Comparison of ENCODE assay signal across 8 cellular contexts in genomic region chr6:166382933-166383816, GRCh38. TPM values are rescaled to one million over a fixed set of nuclear protein-coding genes. Genes with fewer than 3 reads are reported as not detected.
DNase-seq lines count a peak whose midpoint lies in the region; ATAC-seq and TF ChIP-seq lines count a peak whose summit lies in the region.

TSS of gene MPC1 (minus strand) at chr6:166382940. CDS start at chr6:166382876, 64 bp downstream.

- peak within 1 kb of the TSS; percentile 89 for H3K4me3 Mint-ChIP-seq in activated T-helper 2 cell treated with anti-CD3 and anti-CD28 coated beads, Interferon-gamma antibody, Interleukin-2, Interleukin-4, amounts not matched to agents 10 μg/mL and 5 μg/mL and 100 μg/mL, durations not matched to agents 14 hours and 24 hours and 36 hours (ENCODE audit: low read depth)
- H3K4me3 Mint-ChIP-seq in naive thymus-derived CD8-positive, alpha-beta T cell: peak within 1 kb of the TSS; percentile 90 to 97 (median 92)
- peak within 1 kb of the TSS; percentile 91 to 95 for H3K4me3 Mint-ChIP-seq in stimulated activated naive B cell treated with anti-CD40 and anti-IgM and Interleukin-4, amounts not matched to agents 10 μg/mL and 1 μg/mL and 100 μg/mL, for 72 hours

- H4K20me1 ChIP-seq in Loucy (ENCODE audit: insufficient read depth, low read length, poor library complexity, severe bottlenecking): peaks cover 8% of the 10 kb centered on the region

- peak within 1 kb of the TSS; percentile 68 for H3K27ac ChIP-seq in RWPE2 (ENCODE audit: poor library complexity, severe bottlenecking)

- H2AFZ ChIP-seq in Loucy (ENCODE audit: low read length): peak within 1 kb of the TSS; percentile 89

- no peaks in the 10 kb centered on the region for H3K9me3 ChIP-seq in Loucy (ENCODE audit: insufficient read depth, low read depth, low read length)
- no peaks in the 10 kb centered on the region for H3K9me3 ChIP-seq in RWPE2 (ENCODE audit: severe bottlenecking)

- peak; percentile 98 for DNase-seq in ELF-1 (ENCODE audit: low read depth, low spot score)
- DNase-seq in H7: peak; percentile 98
- peak; percentile 92 for DNase-seq in RWPE2 (ENCODE audit: low spot score)
- DNase-seq in activated T-helper 2 cell treated with anti-CD3 and anti-CD28 coated beads, Interferon-gamma antibody, Interleukin-2, Interleukin-4, amounts not matched to agents 10 μg/mL and 5 μg/mL and 100 μg/mL, durations not matched to agents 14 hours and 24 hours and 36 hours (ENCODE audit: low spot score): peak; percentile 93
- peak; percentile 91 for DNase-seq in fibroblast of mammary gland (ENCODE audit: low read depth)
- DNase-seq in naive thymus-derived CD8-positive, alpha-beta T cell: peak; percentile 90 to 95 (median 94)
- peak; percentile 97 for DNase-seq in stimulated activated naive B cell treated with anti-CD40 and anti-IgM and Interleukin-4, amounts not matched to agents 10 μg/mL and 1 μg/mL and 100 μg/mL, for 72 hours

- H3K79me2 ChIP-seq in Loucy (ENCODE audit: insufficient read depth, low read length): peaks cover 16% of the 10 kb centered on the region

- H3F3A ChIP-seq in Loucy (ENCODE audit: low read depth): no peaks in the 10 kb centered on the region

- peak within 1 kb of the TSS; percentile 81 for H3K4me2 ChIP-seq in Loucy (ENCODE audit: low read depth, low read length, poor library complexity, severe bottlenecking)

- H3K27me3 ChIP-seq in H7 (ENCODE audit: control insufficient read depth, insufficient read depth, low read length) (no peaks in the 10 kb centered on the region; the same call in 1 of the 2 replicates), Loucy (ENCODE audit: insufficient read depth, low read length, poor library complexity, severe bottlenecking) (no peaks in the 10 kb centered on the region), RWPE2 (ENCODE audit: insufficient read depth, poor library complexity, severe bottlenecking) (no peaks in the 10 kb centered on the region)

- peak within 1 kb of the TSS; percentile 76 for H3K4me3 ChIP-seq in H7 (ENCODE audit: insufficient read depth, low read depth, low read length)
- H3K4me3 ChIP-seq in Loucy (ENCODE audit: low read length, poor library complexity, severe bottlenecking): peak within 1 kb of the TSS; percentile 91
- H3K4me3 ChIP-seq in RWPE2 (ENCODE audit: severe bottlenecking): peak within 1 kb of the TSS; percentile 91
- peak within 1 kb of the TSS; percentile 82 for H3K4me3 ChIP-seq in fibroblast of mammary gland (ENCODE audit: control insufficient read depth, low read depth, low read length)

- POLR2A ChIA-PET in naive thymus-derived CD8-positive, alpha-beta T cell (lab: Charles Lee): interaction anchor here (0.9 to 1.7 kb wide), 5 partner anchors 17 to 52 kb away, joined by 3 to 6 read pairs (median 3); partner anchors contain the start of gene SFT2D1

- no peaks in the 10 kb centered on the region for H3K9me3 Mint-ChIP-seq in activated T-helper 2 cell treated with anti-CD3 and anti-CD28 coated beads, Interferon-gamma antibody, Interleukin-2, Interleukin-4, amounts not matched to agents 10 μg/mL and 5 μg/mL and 100 μg/mL, durations not matched to agents 14 hours and 24 hours and 36 hours
- no peaks in the 10 kb centered on the region for H3K9me3 Mint-ChIP-seq in naive thymus-derived CD8-positive, alpha-beta T cell
- H3K9me3 Mint-ChIP-seq in stimulated activated naive B cell treated with anti-CD40 and anti-IgM and Interleukin-4, amounts not matched to agents 10 μg/mL and 1 μg/mL and 100 μg/mL, for 72 hours: no peaks in the 10 kb centered on the region

- H3K27ac Mint-ChIP-seq in activated T-helper 2 cell treated with anti-CD3 and anti-CD28 coated beads, Interferon-gamma antibody, Interleukin-2, Interleukin-4, amounts not matched to agents 10 μg/mL and 5 μg/mL and 100 μg/mL, durations not matched to agents 14 hours and 24 hours and 36 hours: peak within 1 kb of the TSS; percentile 69
- peak within 1 kb of the TSS; percentile 84 to 95 (median 92) for H3K27ac Mint-ChIP-seq in naive thymus-derived CD8-positive, alpha-beta T cell
- H3K27ac Mint-ChIP-seq in stimulated activated naive B cell treated with anti-CD40 and anti-IgM and Interleukin-4, amounts not matched to agents 10 μg/mL and 1 μg/mL and 100 μg/mL, for 72 hours: peak within 1 kb of the TSS; percentile 91

- no peaks in the 10 kb centered on the region for H3K36me3 Mint-ChIP-seq in activated T-helper 2 cell treated with anti-CD3 and anti-CD28 coated beads, Interferon-gamma antibody, Interleukin-2, Interleukin-4, amounts not matched to agents 10 μg/mL and 5 μg/mL and 100 μg/mL, durations not matched to agents 14 hours and 24 hours and 36 hours (ENCODE audit: low read depth)
- peaks cover 0 to 3% (median 0%) of the 10 kb centered on the region in 3 donors for H3K36me3 Mint-ChIP-seq in naive thymus-derived CD8-positive, alpha-beta T cell
- H3K36me3 Mint-ChIP-seq in stimulated activated naive B cell treated with anti-CD40 and anti-IgM and Interleukin-4, amounts not matched to agents 10 μg/mL and 1 μg/mL and 100 μg/mL, for 72 hours: no peaks in the 10 kb centered on the region

- H3K27me3 Mint-ChIP-seq in activated T-helper 2 cell treated with anti-CD3 and anti-CD28 coated beads, Interferon-gamma antibody, Interleukin-2, Interleukin-4, amounts not matched to agents 10 μg/mL and 5 μg/mL and 100 μg/mL, durations not matched to agents 14 hours and 24 hours and 36 hours (ENCODE audit: low read depth): peaks cover 2% of the 10 kb centered on the region
- no peaks in the 10 kb centered on the region for H3K27me3 Mint-ChIP-seq in naive thymus-derived CD8-positive, alpha-beta T cell
- H3K27me3 Mint-ChIP-seq in stimulated activated naive B cell treated with anti-CD40 and anti-IgM and Interleukin-4, amounts not matched to agents 10 μg/mL and 1 μg/mL and 100 μg/mL, for 72 hours: no peaks in the 10 kb centered on the region

- H3K4me1 ChIP-seq in Loucy (ENCODE audit: insufficient read depth, low read length, poor library complexity, severe bottlenecking) (peaks cover 25% of the 10 kb centered on the region), RWPE2 (ENCODE audit: insufficient read depth, poor library complexity, severe bottlenecking) (no peaks in the 10 kb centered on the region)

- TF ChIP-seq CTCF in Loucy (conservative IDR thresholded peaks at IDR 0.05; ENCODE audit: low read length) (no peak), RWPE2 (IDR thresholded peaks at IDR 0.05; ENCODE audit: poor library complexity, severe bottlenecking) (no peak), fibroblast of mammary gland (conservative IDR thresholded peaks at IDR 0.05; ENCODE audit: control insufficient read depth, insufficient read depth, low read depth, low read length) (no peak)

- H3K36me3 ChIP-seq in H7 (replicated peaks; ENCODE audit: control insufficient read depth, insufficient read depth, low read length) (no peaks in the 10 kb centered on the region), Loucy (ENCODE audit: insufficient read depth, low read length) (no peaks in the 10 kb centered on the region), RWPE2 (ENCODE audit: low read depth) (no peaks in the 10 kb centered on the region)

- peak within 1 kb of the TSS; percentile 83 for H3K9ac ChIP-seq in Loucy (ENCODE audit: low read depth, low read length, poor library complexity, severe bottlenecking)

- ATAC-seq in RWPE2 (ENCODE audit: low read depth): peak; percentile 93
- peak; percentile 90 to 93 for ATAC-seq in naive thymus-derived CD8-positive, alpha-beta T cell
- ATAC-seq in stimulated activated naive B cell treated with anti-CD40 and anti-IgM and Interleukin-4, amounts not matched to agents 10 μg/mL and 1 μg/mL and 100 μg/mL, for 72 hours (replicated peaks): peak; percentile 91 to 93

- peaks cover 9% of the 10 kb centered on the region for H3K4me1 Mint-ChIP-seq in activated T-helper 2 cell treated with anti-CD3 and anti-CD28 coated beads, Interferon-gamma antibody, Interleukin-2, Interleukin-4, amounts not matched to agents 10 μg/mL and 5 μg/mL and 100 μg/mL, durations not matched to agents 14 hours and 24 hours and 36 hours (ENCODE audit: low read depth)
- H3K4me1 Mint-ChIP-seq in naive thymus-derived CD8-positive, alpha-beta T cell: peaks cover 6 to 21% (median 13%) of the 10 kb centered on the region in 4 donors
- H3K4me1 Mint-ChIP-seq in stimulated activated naive B cell treated with anti-CD40 and anti-IgM and Interleukin-4, amounts not matched to agents 10 μg/mL and 1 μg/mL and 100 μg/mL, for 72 hours: peaks cover 3 to 22% of the 10 kb centered on the region in 2 donors

- H3K9me2 ChIP-seq in Loucy (replicated peaks; ENCODE audit: low read depth, low read length): no peaks in the 10 kb centered on the region

- intact Hi-C loops in activated T-helper 2 cell treated with anti-CD3 and anti-CD28 coated beads, Interferon-gamma antibody, Interleukin-2, Interleukin-4, amounts not matched to agents 10 μg/mL and 5 μg/mL and 100 μg/mL, durations not matched to agents 14 hours and 24 hours and 36 hours (cut with micrococcal nuclease): loop anchor here (1.0 kb wide), 4 partner anchors 41 to 244 kb away; partner anchors contain the start of genes RPS6KA2 and SFT2D1

RNA-seq across cellular contexts. Expression of gene MPC1, which starts in this region (rescaled TPM):
- total RNA-seq in H7 (2014; rRNA removed; shearing (Covaris generic)): 6.8 and 15.2 TPM in 2 replicates
- 20.3 and 21.1 TPM in 2 replicates for total RNA-seq in activated T-helper 2 cell treated with anti-CD3 and anti-CD28 coated beads, Interferon-gamma antibody, Interleukin-2, Interleukin-4, amounts not matched to agents 10 μg/mL and 5 μg/mL and 100 μg/mL, durations not matched to agents 14 hours and 24 hours and 36 hours
- 10 to 100 TPM; 33.5 to 38.8 TPM for total RNA-seq in naive thymus-derived CD8-positive, alpha-beta T cell
- 10 to 100 TPM; 64.1 to 76.7 (median 65.8) TPM for polyA plus RNA-seq in naive thymus-derived CD8-positive, alpha-beta T cell

Comparison
In these comparisons a context has a peak if more than half of its experiments do, and no peak if none do; other contexts are left out.
1. Peak in every context shown above with its lines: DNase-seq, ATAC-seq, H3K4me3 ChIP-seq and H3K27ac ChIP-seq.